9 cellular contexts compared by ENCODE assay signal in genomic region chr11:75536786-75537629, GRCh38. TPM values are rescaled to one million over a fixed set of nuclear protein-coding genes. Genes with fewer than 3 reads are reported as not detected.
DNase-seq lines count a peak whose midpoint lies in the region; ATAC-seq and TF ChIP-seq lines count a peak whose summit lies in the region.
"Had no signal": no experiment of that assay in that cellular context is flagged by ENCODE, and none has a peak within 500 bp of the region (broad histone marks: within the 10 kb centered on the region; RNA-seq: fewer than 3 reads in every experiment).

No MANE protein-coding gene starts in this region.

- no peaks in the 10 kb centered on the region for H3K9me3 Mint-ChIP-seq in mesothelial cell of epicardium
- H3K9me3 Mint-ChIP-seq: activated naive CD4-positive, alpha-beta T cell treated with anti-CD3 and anti-CD28 coated beads, Interleukin-2, amount 50 U/mL, for 24 hours had no signal

- peaks cover 20% of the 10 kb centered on the region for H3K4me1 Mint-ChIP-seq in mesothelial cell of epicardium

- peak; percentile 81 for ATAC-seq in HG03039 (IDR thresholded peaks at IDR 0.05; ENCODE audit: unreplicated experiment)

- H3K4me3 Mint-ChIP-seq in mesothelial cell of epicardium, result no peak overlapping the region
- H3K4me3 Mint-ChIP-seq: activated naive CD4-positive, alpha-beta T cell treated with anti-CD3 and anti-CD28 coated beads, Interleukin-2, amount 50 U/mL, for 24 hours had no signal

- no peak overlapping the region for H3K27ac ChIP-seq in caudate nucleus (ENCODE audit: low read depth, low read length)

- no peaks in the 10 kb centered on the region for H3K36me3 Mint-ChIP-seq in mesothelial cell of epicardium
- H3K36me3 Mint-ChIP-seq: activated naive CD4-positive, alpha-beta T cell treated with anti-CD3 and anti-CD28 coated beads, Interleukin-2, amount 50 U/mL, for 24 hours had no signal

- H3K27me3 Mint-ChIP-seq in mesothelial cell of epicardium (ENCODE audit: low read depth), result no peaks in the 10 kb centered on the region
- H3K27me3 Mint-ChIP-seq: activated naive CD4-positive, alpha-beta T cell treated with anti-CD3 and anti-CD28 coated beads, Interleukin-2, amount 50 U/mL, for 24 hours had no signal

- no peak for TF ChIP-seq CTCF in mesothelial cell of epicardium (IDR thresholded peaks at IDR 0.05; ENCODE audit: unreplicated experiment)

- peak; percentile 65 for DNase-seq in activated naive CD4-positive, alpha-beta T cell treated with Interleukin-2 at 50 U/mL for 16 hours
- no peak for DNase-seq in activated naive CD4-positive, alpha-beta T cell (lab: John Stamatoyannopoulos, UW)
- DNase-seq in SKM-1 treated with dmso at 0.1 percent for 144 hours (lab: John Stamatoyannopoulos, UW; ENCODE audit: unreplicated experiment), result peak; percentile 89
- DNase-seq in iris pigment epithelial cell (ENCODE audit: low read depth), result peak; percentile 38
- no peak for DNase-seq in NCI-H2171 (lab: John Stamatoyannopoulos, UW)
- no peak for DNase-seq in mesothelial cell of epicardium (ENCODE audit: low spot score in 2 of 2, unreplicated experiment in 2 of 2)
- DNase-seq in caudate nucleus (lab: John Stamatoyannopoulos, UW), result no peak

- H3K27ac Mint-ChIP-seq in mesothelial cell of epicardium, result no peak overlapping the region
- H3K27ac Mint-ChIP-seq: activated naive CD4-positive, alpha-beta T cell treated with anti-CD3 and anti-CD28 coated beads, Interleukin-2, amount 50 U/mL, for 24 hours had no signal

RNA-seq across cellular contexts. Expression of gene GDPD5, which starts 11.3 kb away (rescaled TPM):
- 8.0 to 8.2 TPM (median 8.1 TPM) in 3 replicates for total RNA-seq in mesothelial cell of epicardium

RNA-seq across cellular contexts. Expression of gene SERPINH1, which starts 25.0 kb away (rescaled TPM):
- 360 to 375 TPM (median 373 TPM) in 3 replicates for total RNA-seq in mesothelial cell of epicardium

Comparison
In these comparisons a context has a peak if more than half of its experiments do, and no peak if none do; other contexts are left out.
1. DNase-seq: peak in activated naive CD4-positive, alpha-beta T cell treated with Interleukin-2 at 50 U/mL for 16 hours (single experiment), SKM-1 treated with dmso at 0.1 percent for 144 hours (single experiment) and iris pigment epithelial cell (single experiment); none in activated naive CD4-positive, alpha-beta T cell (0 of 4), NCI-H2171 (single experiment), mesothelial cell of epicardium (0 of 2) and caudate nucleus (0 of 61).